In the genomic region with DNA sequence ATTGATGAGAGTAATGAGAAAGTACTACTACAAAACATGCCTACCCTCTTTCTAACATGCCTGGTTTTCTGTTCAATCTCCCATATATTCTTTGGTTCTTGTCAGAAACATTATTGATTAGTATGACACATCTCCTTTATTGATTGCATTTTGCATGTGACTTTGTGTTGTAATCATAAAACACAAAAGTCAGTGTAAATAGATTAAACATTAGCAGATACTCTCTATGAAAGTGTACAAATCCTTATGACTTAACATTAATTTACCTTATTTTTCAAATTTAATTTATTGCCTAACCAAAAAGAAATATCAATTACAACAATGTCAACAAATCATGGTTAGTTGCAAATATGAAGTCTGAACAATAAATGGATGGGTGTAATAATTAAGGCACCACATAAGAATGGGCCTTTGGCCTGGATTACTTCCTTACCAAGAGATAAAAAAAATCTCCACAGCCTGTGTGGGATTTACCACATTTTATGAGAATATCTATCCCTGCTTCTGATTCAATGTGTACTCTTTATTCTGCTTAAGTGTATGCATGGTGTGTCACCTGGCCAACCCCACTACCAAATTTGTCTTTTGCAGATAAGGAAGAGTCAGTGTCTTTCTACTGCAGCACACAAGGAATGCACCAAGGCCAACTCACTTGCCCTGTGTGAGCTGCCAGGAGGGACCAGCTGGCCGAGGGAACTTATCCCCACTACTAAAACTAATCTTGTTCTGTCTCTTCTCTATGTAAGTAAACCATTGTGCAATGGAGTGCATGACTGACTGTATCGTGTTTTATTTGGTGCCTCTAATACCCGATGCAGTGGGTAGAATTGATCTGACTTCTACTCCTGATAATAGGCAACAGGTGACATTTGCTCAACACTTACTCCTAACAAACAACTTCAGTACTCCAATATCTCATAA, we compare ENCODE assay signal across 30 cellular contexts.
"Had no signal": no experiment of that assay in that cellular context is flagged by ENCODE, and none has a peak within 500 bp of the region (broad histone marks: within the 10 kb centered on the region; RNA-seq: fewer than 3 reads in every experiment).

No MANE protein-coding gene starts in this region.

- H3K27me3 Mint-ChIP-seq: activated CD4-positive, alpha-beta memory T cell treated with anti-CD3 and anti-CD28 coated beads, Interleukin-2, amount 10 ng/mL, durations not matched to agents 7 days and 5 days; activated CD4-positive, alpha-beta T cell treated with anti-CD3 and anti-CD28 coated beads for 36 hours; activated CD4-positive, alpha-beta T cell treated with anti-CD3 and anti-CD28 coated beads, Interleukin-2, amount 10 ng/mL, durations not matched to agents 24 days and 14 days; activated naive CD4-positive, alpha-beta T cell treated with anti-CD3 and anti-CD28 coated beads, Interleukin-2, amount 10 ng/mL, durations not matched to agents 7 days and 5 days; activated naive CD8-positive, alpha-beta T cell treated with anti-CD3 and anti-CD28 coated beads, Interleukin-2, amount 10 ng/mL, durations not matched to agents 7 days and 5 days; activated T-cell treated with anti-CD3 and anti-CD28 coated beads, Interleukin-2, amount 50 U/mL, for 24 hours; brain had no signal

- FAIRE-seq: endometrium, endothelial cell of umbilical vein had no signal

- H3K27ac Mint-ChIP-seq: activated CD4-positive, alpha-beta memory T cell treated with anti-CD3 and anti-CD28 coated beads, Interleukin-2, amount 10 ng/mL, durations not matched to agents 7 days and 5 days; activated CD4-positive, alpha-beta T cell treated with anti-CD3 and anti-CD28 coated beads for 36 hours; activated CD4-positive, alpha-beta T cell treated with anti-CD3 and anti-CD28 coated beads, Interleukin-2, amount 10 ng/mL, durations not matched to agents 24 days and 14 days; activated naive CD4-positive, alpha-beta T cell treated with anti-CD3 and anti-CD28 coated beads, Interleukin-2, amount 10 ng/mL, durations not matched to agents 7 days and 5 days; activated naive CD4-positive, alpha-beta T cell treated with anti-CD3 and anti-CD28 coated beads, Interleukin-2, amount 50 U/mL, for 72 hours; activated naive CD8-positive, alpha-beta T cell treated with anti-CD3 and anti-CD28 coated beads, Interleukin-2, amount 10 ng/mL, durations not matched to agents 7 days and 5 days; activated T-cell treated with anti-CD3 and anti-CD28 coated beads, Interleukin-2, amount 50 U/mL, for 24 hours; activated T-cell treated with anti-CD3 and anti-CD28 coated beads, Interleukin-2, amount 50 U/mL, for 72 hours; brain had no signal

- H3K27me3 ChIP-seq: ascending aorta, breast epithelium, cardiac muscle cell, colonic mucosa, esophagus squamous epithelium, gastroesophageal sphincter had no signal

- H3K4me3 Mint-ChIP-seq: activated CD4-positive, alpha-beta memory T cell treated with anti-CD3 and anti-CD28 coated beads, Interleukin-2, amount 10 ng/mL, durations not matched to agents 7 days and 5 days; activated CD4-positive, alpha-beta T cell treated with anti-CD3 and anti-CD28 coated beads for 36 hours; activated CD4-positive, alpha-beta T cell treated with anti-CD3 and anti-CD28 coated beads, Interleukin-2, amount 10 ng/mL, durations not matched to agents 24 days and 14 days; activated naive CD4-positive, alpha-beta T cell treated with anti-CD3 and anti-CD28 coated beads, Interleukin-2, amount 10 ng/mL, durations not matched to agents 7 days and 5 days; activated naive CD8-positive, alpha-beta T cell treated with anti-CD3 and anti-CD28 coated beads, Interleukin-2, amount 10 ng/mL, durations not matched to agents 7 days and 5 days; activated T-cell treated with anti-CD3 and anti-CD28 coated beads, Interleukin-2, amount 50 U/mL, for 24 hours; activated T-cell treated with anti-CD3 and anti-CD28 coated beads, Interleukin-2, amount 50 U/mL, for 72 hours; brain had no signal

- H3K4me1 Mint-ChIP-seq: activated CD4-positive, alpha-beta memory T cell treated with anti-CD3 and anti-CD28 coated beads, Interleukin-2, amount 10 ng/mL, durations not matched to agents 7 days and 5 days; activated CD4-positive, alpha-beta T cell treated with anti-CD3 and anti-CD28 coated beads for 36 hours; activated CD4-positive, alpha-beta T cell treated with anti-CD3 and anti-CD28 coated beads, Interleukin-2, amount 10 ng/mL, durations not matched to agents 24 days and 14 days; activated naive CD4-positive, alpha-beta T cell treated with anti-CD3 and anti-CD28 coated beads, Interleukin-2, amount 10 ng/mL, durations not matched to agents 7 days and 5 days; activated naive CD8-positive, alpha-beta T cell treated with anti-CD3 and anti-CD28 coated beads, Interleukin-2, amount 10 ng/mL, durations not matched to agents 7 days and 5 days; brain had no signal

- H3K4me1 ChIP-seq: ascending aorta, breast epithelium, colonic mucosa, esophagus squamous epithelium, gastroesophageal sphincter had no signal

- H3K36me3 Mint-ChIP-seq: activated naive CD4-positive, alpha-beta T cell treated with anti-CD3 and anti-CD28 coated beads, Interleukin-2, amount 10 ng/mL, durations not matched to agents 7 days and 5 days; activated naive CD8-positive, alpha-beta T cell treated with anti-CD3 and anti-CD28 coated beads, Interleukin-2, amount 10 ng/mL, durations not matched to agents 7 days and 5 days; brain had no signal

- ATAC-seq: activated CD4-positive, alpha-beta T cell treated with anti-CD3 and anti-CD28 coated beads for 36 hours; activated naive CD4-positive, alpha-beta T cell treated with anti-CD3 and anti-CD28 coated beads, Interleukin-2, amount 50 U/mL, for 72 hours; activated T-cell treated with anti-CD3 and anti-CD28 coated beads, Interleukin-2, amount 50 U/mL, for 72 hours; gastroesophageal sphincter had no signal

- H3K36me3 ChIP-seq: ascending aorta, cardiac muscle cell, colonic mucosa, esophagus squamous epithelium, gastroesophageal sphincter had no signal

- H3K9me3 ChIP-seq: ascending aorta, colonic mucosa had no signal

- H3K4me3 ChIP-seq: ascending aorta, breast epithelium, cardiac muscle cell, colonic mucosa, esophagus squamous epithelium, gastroesophageal sphincter had no signal

- H3K27ac ChIP-seq: ascending aorta, breast epithelium, cardiac muscle cell, colonic mucosa, epithelial cell of prostate, esophagus squamous epithelium, gastroesophageal sphincter had no signal

- DNase-seq: activated CD4-positive, alpha-beta memory T cell treated with anti-CD3 and anti-CD28 coated beads, Interleukin-2, amount 10 ng/mL, durations not matched to agents 7 days and 5 days; activated CD4-positive, alpha-beta T cell treated with anti-CD3 and anti-CD28 coated beads for 36 hours; activated CD4-positive, alpha-beta T cell treated with anti-CD3 and anti-CD28 coated beads, Interleukin-2, amount 10 ng/mL, durations not matched to agents 24 days and 14 days; activated CD4-positive, CD25-positive, alpha-beta regulatory T cell; activated CD4-positive, CD25-positive, alpha-beta regulatory T cell treated with anti-CD3 and anti-CD28 coated beads, Interleukin-2, amount 50 U/mL, for 72 hours; activated CD8-positive, alpha-beta memory T cell treated with anti-CD3 and anti-CD28 coated beads, Interleukin-2, amount 50 U/mL, for 48 hours; activated gamma-delta T cell; activated naive CD4-positive, alpha-beta T cell; activated naive CD4-positive, alpha-beta T cell treated with anti-CD3 and anti-CD28 coated beads, Interleukin-2, amount 10 ng/mL, durations not matched to agents 7 days and 5 days; activated naive CD8-positive, alpha-beta T cell treated with anti-CD3 and anti-CD28 coated beads, Interleukin-2, amount 10 ng/mL, durations not matched to agents 7 days and 5 days; activated T-cell treated with anti-CD3 and anti-CD28 coated beads for 4 hours; activated T-cell treated with anti-CD3 and anti-CD28 coated beads, Interleukin-2, amount 50 U/mL, for 24 hours; activated T-cell treated with anti-CD3 and anti-CD28 coated beads, Interleukin-2, amount 50 U/mL, for 72 hours; central memory CD4-positive, alpha-beta T cell; cerebellar nuclear complex; colonic mucosa; effector CD8-positive, alpha-beta T cell; esophagus squamous epithelium; foreskin melanocyte; head of caudate nucleus; T-helper 2 cell had no signal
